In genomic region chr10:133515471-133515870, GRCh38 we compare ENCODE assay signal across 12 cellular contexts. TPM values are rescaled to one million over a fixed set of nuclear protein-coding genes. Genes with fewer than 3 reads are reported as not detected.
"Had no signal": no experiment of that assay in that cellular context is flagged by ENCODE, and none has a peak within 500 bp of the region (broad histone marks: within the 10 kb centered on the region; RNA-seq: fewer than 3 reads in every experiment).

No MANE protein-coding gene starts in this region.

- H3K4me1 Mint-ChIP-seq: GM23338, H9 had no signal

- H3K4me2 ChIP-seq: GM23338 had no signal

- H3K4me3 Mint-ChIP-seq: GM23338, H9, HFFc6 had no signal

- H3K27ac Mint-ChIP-seq: GM23338, H9, HFFc6 had no signal

- H3K4me3 ChIP-seq: GM23248, GM23338, HAP-1 had no signal

- H2AFZ ChIP-seq: GM23248, GM23338 had no signal

- H3K36me3 ChIP-seq: HAP-1 had no signal

- H3K9ac ChIP-seq: GM23248 had no signal

- H3K27ac ChIP-seq: GM23248 had no signal

- FAIRE-seq: H1, H54 had no signal

- H3K9me3 ChIP-seq: HAP-1 had no signal

- DNase-seq: GM23248, GOT3, H7, H9, HCEC 1CT, HFFc6 had no signal

- ATAC-seq: GM23338, HCT116 had no signal

RNA-seq across cellular contexts. Expression of gene CYP2E1, which starts 11.7 kb away (rescaled TPM):
- total RNA-seq: GM23248, H1 had no signal

RNA-seq across cellular contexts. Expression of gene SYCE1, which starts 49.9 kb away (rescaled TPM):
- total RNA-seq: GM23248, GM23338, H1, H4, H7, H9, HFFc6 had no signal
- polyA plus RNA-seq: GM23248, H1 had no signal
